ENCODE assay signal across 25 cellular contexts in the genomic region with DNA sequence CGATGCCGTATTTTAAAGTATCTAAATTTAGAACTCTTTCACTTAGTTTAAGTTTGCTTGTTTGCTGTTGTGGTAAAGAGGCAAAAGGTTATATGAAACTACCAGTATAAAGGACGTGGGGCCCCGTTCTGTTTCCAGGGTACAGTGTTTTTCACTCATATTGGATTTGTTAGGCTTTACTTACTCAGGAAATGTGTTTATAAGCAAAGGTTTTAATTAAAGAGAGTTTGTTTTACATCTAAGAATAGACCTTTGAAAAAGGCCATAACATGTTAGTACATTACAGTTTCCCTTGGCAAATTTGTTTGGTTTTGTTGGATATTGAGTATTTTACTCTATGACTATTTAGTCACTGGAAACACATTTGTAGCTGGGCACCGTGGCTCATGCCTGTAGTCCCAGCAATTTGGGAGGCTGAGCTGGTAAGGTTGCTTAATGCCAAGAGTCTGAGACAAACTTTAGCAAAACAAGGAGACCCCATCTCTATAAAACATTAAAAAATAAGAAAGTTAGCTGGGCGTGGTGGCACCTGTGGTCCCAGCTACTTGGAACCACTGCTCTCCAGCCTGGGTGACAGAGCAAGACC. TPM values are rescaled to one million over a fixed set of nuclear protein-coding genes. Genes with fewer than 3 reads are reported as not detected.
A peak's percentile ranks its signal among the peaks of the same experiment; 100 is the strongest.
DNase-seq lines count a peak whose midpoint lies in the region; ATAC-seq and TF ChIP-seq lines count a peak whose summit lies in the region.
"Had no signal": no experiment of that assay in that cellular context is flagged by ENCODE, and none has a peak within 500 bp of the region (broad histone marks: within the 10 kb centered on the region; RNA-seq: fewer than 3 reads in every experiment).

No MANE protein-coding gene starts in this region.

- H3K36me3 ChIP-seq in heart left ventricle (peaks cover 0 to 4% (median 0%) of the 10 kb centered on the region in 9 donors), KMS-11 (ENCODE audit: insufficient read depth) (no peaks in the 10 kb centered on the region; the same call in 1 of the 2 replicates), urinary bladder (ENCODE audit: insufficient read depth) (no peaks in the 10 kb centered on the region)
- H3K36me3 ChIP-seq: SJCRH30, suprapubic skin, uterus had no signal

- H3K79me2 ChIP-seq in KMS-11 (ENCODE audit: insufficient read depth, low read depth) = peaks cover 91% of the 10 kb centered on the region

- TF ChIP-seq CTCF in heart left ventricle (IDR thresholded peaks at IDR 0.05) = no peak
- TF ChIP-seq CTCF in KMS-11 (conservative IDR thresholded peaks at IDR 0.05; ENCODE audit: low read depth, low read length) = no peak

- H3K27ac ChIP-seq in heart left ventricle = peak overlapping the region in 5 of 12 donors; percentile 7 to 39 (median 13)
- peak overlapping the region; percentile 95 for H3K27ac ChIP-seq in KMS-11
- H3K27ac ChIP-seq in urinary bladder (ENCODE audit: low read depth) = peak overlapping the region; percentile 38
- H3K27ac ChIP-seq: hepatocyte, SJCRH30, suprapubic skin, uterus had no signal

- H3K4me3 ChIP-seq in heart left ventricle (peak overlapping the region in 4 of 12 donors; percentile 11 to 22 (median 12)), KMS-11 (IDR thresholded peaks at IDR 0.05; ENCODE audit: insufficient read depth, low read depth, low read length) (no peak overlapping the region), urinary bladder (ENCODE audit: low read depth, low read length) (no peak overlapping the region)
- H3K4me3 ChIP-seq: hepatocyte, SJCRH30, skin epidermis, suprapubic skin, uterus had no signal

- peak overlapping the region; percentile 80 for H3K9ac ChIP-seq in KMS-11

- CTCF ChIA-PET in HEK293T (lab: Yijun Ruan, JAX) = no interaction called here

- POLR2A ChIA-PET in HEK293T (lab: Yijun Ruan, JAX) = no interaction called here

- H2AFZ ChIP-seq in KMS-11 (ENCODE audit: low read depth) = no peak overlapping the region; the same call in 1 of the 2 replicates
- H2AFZ ChIP-seq: hepatocyte had no signal

- no peaks in the 10 kb centered on the region for H3K27me3 ChIP-seq in heart left ventricle
- H3K27me3 ChIP-seq in KMS-11 (ENCODE audit: insufficient read depth, low read depth) = no peaks in the 10 kb centered on the region
- H3K27me3 ChIP-seq: hepatocyte, SJCRH30, suprapubic skin, uterus had no signal

- H3K27ac Mint-ChIP-seq in activated naive CD8-positive, alpha-beta T cell treated with anti-CD3 and anti-CD28 coated beads, Interleukin-2, amount 50 U/mL, for 24 hours = peak overlapping the region; percentile 85
- H3K27ac Mint-ChIP-seq: activated T-helper 17 cell treated with anti-CD3 and anti-CD28 coated beads, Interleukin-2, amount 50 U/mL, for 72 hours; brain; HFFc6; naive B cell had no signal

- ATAC-seq in heart left ventricle = peak in 3 of 4 donors; percentile 42 to 48 (median 47)
- peak; percentile 65 for ATAC-seq in activated naive CD8-positive, alpha-beta T cell treated with anti-CD3 and anti-CD28 coated beads, Interleukin-2, amount 50 U/mL, for 24 hours
- no peak for ATAC-seq in left colon
- ATAC-seq: left lobe of liver, Panc1 had no signal

- DNase-seq in heart left ventricle (no peak), cardiac septum (ENCODE audit: low spot score) (no peak), HEK293T (ENCODE audit: extremely low spot score) (no peak), left colon (no peak)
- no peak for DNase-seq in activated naive CD8-positive, alpha-beta T cell treated with anti-CD3 and anti-CD28 coated beads, Interleukin-2, amount 50 U/mL, for 24 hours
- DNase-seq: C1 segment of cervical spinal cord; effector CD4-positive, alpha-beta T cell; foreskin fibroblast; HFFc6; naive B cell; NCI-H1048; NCI-H1694 treated with DMSO at 0.1 percent for 48 hours; NCI-H2171; NCI-H524; SJCRH30; uterus had no signal

- intact Hi-C loops in heart left ventricle (cut with DNase I) (loop anchor here in 1 of 10 donors (10.0 kb wide), 1 partner anchor 49 kb away; no protein-coding TSS in a partner anchor), cardiac septum (cut with DNase I) (no loop called here), left colon (cut with DNase I, micrococcal nuclease) (no loop called here)

- no peak for TF ChIP-seq POLR2A in heart left ventricle (IDR thresholded peaks at IDR 0.05)

- H3K9me3 Mint-ChIP-seq in activated naive CD8-positive, alpha-beta T cell treated with anti-CD3 and anti-CD28 coated beads, Interleukin-2, amount 50 U/mL, for 24 hours = peaks cover 5% of the 10 kb centered on the region
- H3K9me3 Mint-ChIP-seq: activated T-helper 17 cell treated with anti-CD3 and anti-CD28 coated beads, Interleukin-2, amount 50 U/mL, for 72 hours; HFFc6 had no signal

- H3K4me1 Mint-ChIP-seq in activated naive CD8-positive, alpha-beta T cell treated with anti-CD3 and anti-CD28 coated beads, Interleukin-2, amount 50 U/mL, for 24 hours = peaks cover 40% of the 10 kb centered on the region
- H3K4me1 Mint-ChIP-seq: brain, naive B cell had no signal

- H3K4me2 ChIP-seq in KMS-11 = peak overlapping the region; percentile 74

- H3K36me3 Mint-ChIP-seq in activated naive CD8-positive, alpha-beta T cell treated with anti-CD3 and anti-CD28 coated beads, Interleukin-2, amount 50 U/mL, for 24 hours (ENCODE audit: low read depth) = peaks cover 21% of the 10 kb centered on the region

- H3K4me1 ChIP-seq in heart left ventricle (peaks cover 0 to 22% (median 11%) of the 10 kb centered on the region in 12 donors), KMS-11 (ENCODE audit: low read depth, poor library complexity, severe bottlenecking) (peaks cover 87% of the 10 kb centered on the region), urinary bladder (ENCODE audit: insufficient read depth) (no peaks in the 10 kb centered on the region)
- H3K4me1 ChIP-seq: SJCRH30, suprapubic skin, uterus had no signal

- peaks cover 0 to 11% (median 2%) of the 10 kb centered on the region in 12 donors for H3K9me3 ChIP-seq in heart left ventricle
- H3K9me3 ChIP-seq: SJCRH30, suprapubic skin, uterus had no signal

- H3K4me3 Mint-ChIP-seq in activated naive CD8-positive, alpha-beta T cell treated with anti-CD3 and anti-CD28 coated beads, Interleukin-2, amount 50 U/mL, for 24 hours = peak overlapping the region; percentile 45
- H3K4me3 Mint-ChIP-seq: brain, HFFc6, naive B cell had no signal

- H3K27me3 Mint-ChIP-seq in activated naive CD8-positive, alpha-beta T cell treated with anti-CD3 and anti-CD28 coated beads, Interleukin-2, amount 50 U/mL, for 24 hours = no peaks in the 10 kb centered on the region
- H3K27me3 Mint-ChIP-seq: activated T-helper 17 cell treated with anti-CD3 and anti-CD28 coated beads, Interleukin-2, amount 50 U/mL, for 72 hours had no signal

- 52 to 61% (median 56%) methylated on average over 6 of the region's 6 CpGs for WGBS in heart left ventricle, 4 donors
- 75% methylated on average over 6 of the region's 6 CpGs for WGBS in urinary bladder

- no peaks in the 10 kb centered on the region for H4K20me1 ChIP-seq in KMS-11 (ENCODE audit: insufficient read depth)

TF ChIP-seq in HEK293T, 16 proteins besides CTCF, POLR2A, EP300 and RAD21:
- TF ChIP-seq SP1 (IDR thresholded peaks at IDR 0.05) (no peak), FOXK2 (IDR thresholded peaks at IDR 0.05) (no peak), FOXA1 (IDR thresholded peaks at IDR 0.05) (no peak), ARNT (IDR thresholded peaks at IDR 0.05) (no peak), FOXM1 (IDR thresholded peaks at IDR 0.05; ENCODE audit: borderline replicate concordance) (no peak), SUZ12 (IDR thresholded peaks at IDR 0.05) (no peak)

RNA-seq across cellular contexts. Expression of a gene that starts 7.1 kb away (rescaled TPM):
- total RNA-seq in heart left ventricle (10 to 100 TPM in 2 of 9 donors, 1 to 10 TPM in 7; 4.5 to 13.1 (median 8.7) TPM), cardiac septum (13.5 TPM), urinary bladder (36.4 TPM), left colon (10 to 100 TPM; 16.8 to 22.3 TPM)
- polyA plus RNA-seq in heart left ventricle (1 to 10 TPM; 1.8 to 2.3 TPM), urinary bladder (3.4 TPM)
